1 cellular context compared by ENCODE assay signal in the genomic region with DNA sequence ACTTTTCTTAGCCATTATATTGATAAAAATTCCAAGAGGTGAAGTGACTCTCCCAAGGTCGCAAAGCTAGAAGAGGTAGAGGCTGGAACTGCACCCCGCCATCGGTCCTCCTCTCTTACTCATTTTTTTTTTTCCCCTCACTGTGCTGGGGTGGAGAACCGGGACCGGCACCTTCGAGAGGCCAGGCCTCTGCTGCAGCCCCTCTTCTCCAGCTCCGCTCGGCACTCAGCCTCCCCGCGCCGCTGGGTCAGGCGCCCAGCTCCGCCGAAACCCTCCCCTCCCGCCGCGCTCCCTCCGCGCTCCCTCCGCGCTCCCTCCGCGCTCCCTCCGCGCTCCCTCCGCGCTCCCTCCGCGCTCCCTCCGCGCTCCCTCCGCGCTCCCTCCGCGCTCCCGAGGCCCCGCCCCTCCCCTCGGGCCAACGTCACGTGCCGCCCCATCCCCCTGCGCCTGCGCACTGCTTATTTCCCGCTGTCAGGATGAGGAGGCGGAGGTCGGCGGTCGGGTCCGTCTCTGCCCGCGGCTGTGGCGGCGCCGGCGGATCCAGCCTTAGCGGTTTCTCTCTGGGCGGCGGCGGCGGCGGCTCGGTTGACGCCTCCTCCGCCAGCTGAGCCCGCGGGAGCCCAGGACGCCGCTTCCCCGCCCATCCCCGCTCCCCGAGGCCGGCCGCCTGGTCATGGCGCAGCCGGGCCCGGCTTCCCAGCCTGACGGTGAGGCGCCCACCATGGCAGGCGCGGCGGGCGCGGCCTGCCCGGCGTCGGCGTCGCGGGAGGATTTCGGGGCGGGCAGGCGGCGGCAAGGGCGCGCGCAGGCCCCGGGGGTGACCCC.
TF ChIP-seq lines count a peak whose summit lies in the region.

A gene with protein sequence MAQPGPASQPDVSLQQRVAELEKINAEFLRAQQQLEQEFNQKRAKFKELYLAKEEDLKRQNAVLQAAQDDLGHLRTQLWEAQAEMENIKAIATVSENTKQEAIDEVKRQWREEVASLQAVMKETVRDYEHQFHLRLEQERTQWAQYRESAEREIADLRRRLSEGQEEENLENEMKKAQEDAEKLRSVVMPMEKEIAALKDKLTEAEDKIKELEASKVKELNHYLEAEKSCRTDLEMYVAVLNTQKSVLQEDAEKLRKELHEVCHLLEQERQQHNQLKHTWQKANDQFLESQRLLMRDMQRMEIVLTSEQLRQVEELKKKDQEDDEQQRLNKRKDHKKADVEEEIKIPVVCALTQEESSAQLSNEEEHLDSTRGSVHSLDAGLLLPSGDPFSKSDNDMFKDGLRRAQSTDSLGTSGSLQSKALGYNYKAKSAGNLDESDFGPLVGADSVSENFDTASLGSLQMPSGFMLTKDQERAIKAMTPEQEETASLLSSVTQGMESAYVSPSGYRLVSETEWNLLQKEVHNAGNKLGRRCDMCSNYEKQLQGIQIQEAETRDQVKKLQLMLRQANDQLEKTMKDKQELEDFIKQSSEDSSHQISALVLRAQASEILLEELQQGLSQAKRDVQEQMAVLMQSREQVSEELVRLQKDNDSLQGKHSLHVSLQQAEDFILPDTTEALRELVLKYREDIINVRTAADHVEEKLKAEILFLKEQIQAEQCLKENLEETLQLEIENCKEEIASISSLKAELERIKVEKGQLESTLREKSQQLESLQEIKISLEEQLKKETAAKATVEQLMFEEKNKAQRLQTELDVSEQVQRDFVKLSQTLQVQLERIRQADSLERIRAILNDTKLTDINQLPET (plus strand): TSS at position 471 of the 825 bp plus-strand sequence. CDS start 203 bp downstream, at position 674.

TF ChIP-seq in HepG2, 621 proteins besides CTCF, POLR2A, EP300 and RAD21 (continued from another document and continues in another):
- TF ChIP-seq, protein P1, sequence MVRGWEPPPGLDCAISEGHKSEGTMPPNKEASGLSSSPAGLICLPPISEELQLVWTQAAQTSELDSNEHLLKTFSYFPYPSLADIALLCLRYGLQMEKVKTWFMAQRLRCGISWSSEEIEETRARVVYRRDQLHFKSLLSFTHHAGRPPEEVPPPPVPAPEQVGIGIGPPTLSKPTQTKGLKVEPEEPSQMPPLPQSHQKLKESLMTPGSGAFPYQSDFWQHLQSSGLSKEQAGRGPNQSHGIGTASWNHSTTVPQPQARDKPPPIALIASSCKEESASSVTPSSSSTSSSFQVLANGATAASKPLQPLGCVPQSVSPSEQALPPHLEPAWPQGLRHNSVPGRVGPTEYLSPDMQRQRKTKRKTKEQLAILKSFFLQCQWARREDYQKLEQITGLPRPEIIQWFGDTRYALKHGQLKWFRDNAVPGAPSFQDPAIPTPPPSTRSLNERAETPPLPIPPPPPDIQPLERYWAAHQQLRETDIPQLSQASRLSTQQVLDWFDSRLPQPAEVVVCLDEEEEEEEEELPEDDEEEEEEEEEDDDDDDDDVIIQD (CRISPR knock-in tag; IDR thresholded peaks at IDR 0.05; ENCODE audit: low read depth), result 0 out of 2 replicates have a peak, but pooled peaks have one; percentile 18
- TF ChIP-seq, protein P2, sequence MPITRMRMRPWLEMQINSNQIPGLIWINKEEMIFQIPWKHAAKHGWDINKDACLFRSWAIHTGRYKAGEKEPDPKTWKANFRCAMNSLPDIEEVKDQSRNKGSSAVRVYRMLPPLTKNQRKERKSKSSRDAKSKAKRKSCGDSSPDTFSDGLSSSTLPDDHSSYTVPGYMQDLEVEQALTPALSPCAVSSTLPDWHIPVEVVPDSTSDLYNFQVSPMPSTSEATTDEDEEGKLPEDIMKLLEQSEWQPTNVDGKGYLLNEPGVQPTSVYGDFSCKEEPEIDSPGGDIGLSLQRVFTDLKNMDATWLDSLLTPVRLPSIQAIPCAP (CRISPR knock-in tag; IDR thresholded peaks at IDR 0.05; ENCODE audit: low read depth), result no peak
- peak; percentile 75 for TF ChIP-seq CCDC6 (CRISPR knock-in tag; IDR thresholded peaks at IDR 0.05)
- no peak for TF ChIP-seq CHD4 (IDR thresholded peaks at IDR 0.05; ENCODE audit: borderline replicate concordance, low read length)
- peak; percentile 38; the same call in 1 of the 2 replicates for TF ChIP-seq SALL1 (CRISPR knock-in tag; IDR thresholded peaks at IDR 0.05)
- TF ChIP-seq ZNF558 (CRISPR knock-in tag; IDR thresholded peaks at IDR 0.05; ENCODE audit: borderline replicate concordance), result peak; percentile 7; the same call in 1 of the 2 replicates
- TF ChIP-seq SPEN (CRISPR knock-in tag; IDR thresholded peaks at IDR 0.05; ENCODE audit: low read depth), result 0 out of 2 replicates have a peak, but pooled peaks have one; percentile 35
- no peak for TF ChIP-seq CBX2 (IDR thresholded peaks at IDR 0.05; ENCODE audit: low read depth, low read length)
- TF ChIP-seq CBX2 (CRISPR knock-in tag; IDR thresholded peaks at IDR 0.05; ENCODE audit: low read depth), result no peak
- TF ChIP-seq, protein P3, sequence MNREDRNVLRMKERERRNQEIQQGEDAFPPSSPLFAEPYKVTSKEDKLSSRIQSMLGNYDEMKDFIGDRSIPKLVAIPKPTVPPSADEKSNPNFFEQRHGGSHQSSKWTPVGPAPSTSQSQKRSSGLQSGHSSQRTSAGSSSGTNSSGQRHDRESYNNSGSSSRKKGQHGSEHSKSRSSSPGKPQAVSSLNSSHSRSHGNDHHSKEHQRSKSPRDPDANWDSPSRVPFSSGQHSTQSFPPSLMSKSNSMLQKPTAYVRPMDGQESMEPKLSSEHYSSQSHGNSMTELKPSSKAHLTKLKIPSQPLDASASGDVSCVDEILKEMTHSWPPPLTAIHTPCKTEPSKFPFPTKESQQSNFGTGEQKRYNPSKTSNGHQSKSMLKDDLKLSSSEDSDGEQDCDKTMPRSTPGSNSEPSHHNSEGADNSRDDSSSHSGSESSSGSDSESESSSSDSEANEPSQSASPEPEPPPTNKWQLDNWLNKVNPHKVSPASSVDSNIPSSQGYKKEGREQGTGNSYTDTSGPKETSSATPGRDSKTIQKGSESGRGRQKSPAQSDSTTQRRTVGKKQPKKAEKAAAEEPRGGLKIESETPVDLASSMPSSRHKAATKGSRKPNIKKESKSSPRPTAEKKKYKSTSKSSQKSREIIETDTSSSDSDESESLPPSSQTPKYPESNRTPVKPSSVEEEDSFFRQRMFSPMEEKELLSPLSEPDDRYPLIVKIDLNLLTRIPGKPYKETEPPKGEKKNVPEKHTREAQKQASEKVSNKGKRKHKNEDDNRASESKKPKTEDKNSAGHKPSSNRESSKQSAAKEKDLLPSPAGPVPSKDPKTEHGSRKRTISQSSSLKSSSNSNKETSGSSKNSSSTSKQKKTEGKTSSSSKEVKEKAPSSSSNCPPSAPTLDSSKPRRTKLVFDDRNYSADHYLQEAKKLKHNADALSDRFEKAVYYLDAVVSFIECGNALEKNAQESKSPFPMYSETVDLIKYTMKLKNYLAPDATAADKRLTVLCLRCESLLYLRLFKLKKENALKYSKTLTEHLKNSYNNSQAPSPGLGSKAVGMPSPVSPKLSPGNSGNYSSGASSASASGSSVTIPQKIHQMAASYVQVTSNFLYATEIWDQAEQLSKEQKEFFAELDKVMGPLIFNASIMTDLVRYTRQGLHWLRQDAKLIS (CRISPR knock-in tag; IDR thresholded peaks at IDR 0.05), result no peak
- 0 out of 2 replicates have a peak, but pooled peaks have one; percentile 13 for TF ChIP-seq DMAP1 (CRISPR knock-in tag; IDR thresholded peaks at IDR 0.05)
- no peak for TF ChIP-seq ZSCAN12 (CRISPR knock-in tag; IDR thresholded peaks at IDR 0.05)
- peak; percentile 69; the same call in 1 of the 2 replicates for TF ChIP-seq HES4 (CRISPR knock-in tag; IDR thresholded peaks at IDR 0.05; ENCODE audit: borderline replicate concordance)
- TF ChIP-seq ZFY (CRISPR knock-in tag; IDR thresholded peaks at IDR 0.05), result peak; percentile 81
- no peak for TF ChIP-seq KLF15 (CRISPR knock-in tag; IDR thresholded peaks at IDR 0.05; ENCODE audit: borderline replicate concordance)
- TF ChIP-seq ZBTB21 (CRISPR knock-in tag; IDR thresholded peaks at IDR 0.05), result no peak
- TF ChIP-seq, protein P4, sequence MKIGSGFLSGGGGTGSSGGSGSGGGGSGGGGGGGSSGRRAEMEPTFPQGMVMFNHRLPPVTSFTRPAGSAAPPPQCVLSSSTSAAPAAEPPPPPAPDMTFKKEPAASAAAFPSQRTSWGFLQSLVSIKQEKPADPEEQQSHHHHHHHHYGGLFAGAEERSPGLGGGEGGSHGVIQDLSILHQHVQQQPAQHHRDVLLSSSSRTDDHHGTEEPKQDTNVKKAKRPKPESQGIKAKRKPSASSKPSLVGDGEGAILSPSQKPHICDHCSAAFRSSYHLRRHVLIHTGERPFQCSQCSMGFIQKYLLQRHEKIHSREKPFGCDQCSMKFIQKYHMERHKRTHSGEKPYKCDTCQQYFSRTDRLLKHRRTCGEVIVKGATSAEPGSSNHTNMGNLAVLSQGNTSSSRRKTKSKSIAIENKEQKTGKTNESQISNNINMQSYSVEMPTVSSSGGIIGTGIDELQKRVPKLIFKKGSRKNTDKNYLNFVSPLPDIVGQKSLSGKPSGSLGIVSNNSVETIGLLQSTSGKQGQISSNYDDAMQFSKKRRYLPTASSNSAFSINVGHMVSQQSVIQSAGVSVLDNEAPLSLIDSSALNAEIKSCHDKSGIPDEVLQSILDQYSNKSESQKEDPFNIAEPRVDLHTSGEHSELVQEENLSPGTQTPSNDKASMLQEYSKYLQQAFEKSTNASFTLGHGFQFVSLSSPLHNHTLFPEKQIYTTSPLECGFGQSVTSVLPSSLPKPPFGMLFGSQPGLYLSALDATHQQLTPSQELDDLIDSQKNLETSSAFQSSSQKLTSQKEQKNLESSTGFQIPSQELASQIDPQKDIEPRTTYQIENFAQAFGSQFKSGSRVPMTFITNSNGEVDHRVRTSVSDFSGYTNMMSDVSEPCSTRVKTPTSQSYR (CRISPR knock-in tag; IDR thresholded peaks at IDR 0.05; ENCODE audit: borderline replicate concordance), result peak; percentile 24; the same call in 1 of the 2 replicates
- TF ChIP-seq ZFAT (CRISPR knock-in tag; conservative IDR thresholded peaks at IDR 0.05), result no peak
- peak; percentile 77 for TF ChIP-seq ZFX (CRISPR knock-in tag; IDR thresholded peaks at IDR 0.05; ENCODE audit: low read depth)
- TF ChIP-seq, protein P5, sequence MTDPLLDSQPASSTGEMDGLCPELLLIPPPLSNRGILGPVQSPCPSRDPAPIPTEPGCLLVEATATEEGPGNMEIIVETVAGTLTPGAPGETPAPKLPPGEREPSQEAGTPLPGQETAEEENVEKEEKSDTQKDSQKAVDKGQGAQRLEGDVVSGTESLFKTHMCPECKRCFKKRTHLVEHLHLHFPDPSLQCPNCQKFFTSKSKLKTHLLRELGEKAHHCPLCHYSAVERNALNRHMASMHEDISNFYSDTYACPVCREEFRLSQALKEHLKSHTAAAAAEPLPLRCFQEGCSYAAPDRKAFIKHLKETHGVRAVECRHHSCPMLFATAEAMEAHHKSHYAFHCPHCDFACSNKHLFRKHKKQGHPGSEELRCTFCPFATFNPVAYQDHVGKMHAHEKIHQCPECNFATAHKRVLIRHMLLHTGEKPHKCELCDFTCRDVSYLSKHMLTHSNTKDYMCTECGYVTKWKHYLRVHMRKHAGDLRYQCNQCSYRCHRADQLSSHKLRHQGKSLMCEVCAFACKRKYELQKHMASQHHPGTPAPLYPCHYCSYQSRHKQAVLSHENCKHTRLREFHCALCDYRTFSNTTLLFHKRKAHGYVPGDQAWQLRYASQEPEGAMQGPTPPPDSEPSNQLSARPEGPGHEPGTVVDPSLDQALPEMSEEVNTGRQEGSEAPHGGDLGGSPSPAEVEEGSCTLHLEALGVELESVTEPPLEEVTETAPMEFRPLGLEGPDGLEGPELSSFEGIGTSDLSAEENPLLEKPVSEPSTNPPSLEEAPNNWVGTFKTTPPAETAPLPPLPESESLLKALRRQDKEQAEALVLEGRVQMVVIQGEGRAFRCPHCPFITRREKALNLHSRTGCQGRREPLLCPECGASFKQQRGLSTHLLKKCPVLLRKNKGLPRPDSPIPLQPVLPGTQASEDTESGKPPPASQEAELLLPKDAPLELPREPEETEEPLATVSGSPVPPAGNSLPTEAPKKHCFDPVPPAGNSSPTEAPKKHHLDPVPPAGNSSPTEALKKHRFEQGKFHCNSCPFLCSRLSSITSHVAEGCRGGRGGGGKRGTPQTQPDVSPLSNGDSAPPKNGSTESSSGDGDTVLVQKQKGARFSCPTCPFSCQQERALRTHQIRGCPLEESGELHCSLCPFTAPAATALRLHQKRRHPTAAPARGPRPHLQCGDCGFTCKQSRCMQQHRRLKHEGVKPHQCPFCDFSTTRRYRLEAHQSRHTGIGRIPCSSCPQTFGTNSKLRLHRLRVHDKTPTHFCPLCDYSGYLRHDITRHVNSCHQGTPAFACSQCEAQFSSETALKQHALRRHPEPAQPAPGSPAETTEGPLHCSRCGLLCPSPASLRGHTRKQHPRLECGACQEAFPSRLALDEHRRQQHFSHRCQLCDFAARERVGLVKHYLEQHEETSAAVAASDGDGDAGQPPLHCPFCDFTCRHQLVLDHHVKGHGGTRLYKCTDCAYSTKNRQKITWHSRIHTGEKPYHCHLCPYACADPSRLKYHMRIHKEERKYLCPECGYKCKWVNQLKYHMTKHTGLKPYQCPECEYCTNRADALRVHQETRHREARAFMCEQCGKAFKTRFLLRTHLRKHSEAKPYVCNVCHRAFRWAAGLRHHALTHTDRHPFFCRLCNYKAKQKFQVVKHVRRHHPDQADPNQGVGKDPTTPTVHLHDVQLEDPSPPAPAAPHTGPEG (CRISPR knock-in tag; IDR thresholded peaks at IDR 0.05), result peak; percentile 37; the same call in 1 of the 2 replicates
- TF ChIP-seq ZNF234 (CRISPR knock-in tag; conservative IDR thresholded peaks at IDR 0.05), result peak; percentile 61; the same call in 1 of the 2 replicates
- TF ChIP-seq, protein P6, sequence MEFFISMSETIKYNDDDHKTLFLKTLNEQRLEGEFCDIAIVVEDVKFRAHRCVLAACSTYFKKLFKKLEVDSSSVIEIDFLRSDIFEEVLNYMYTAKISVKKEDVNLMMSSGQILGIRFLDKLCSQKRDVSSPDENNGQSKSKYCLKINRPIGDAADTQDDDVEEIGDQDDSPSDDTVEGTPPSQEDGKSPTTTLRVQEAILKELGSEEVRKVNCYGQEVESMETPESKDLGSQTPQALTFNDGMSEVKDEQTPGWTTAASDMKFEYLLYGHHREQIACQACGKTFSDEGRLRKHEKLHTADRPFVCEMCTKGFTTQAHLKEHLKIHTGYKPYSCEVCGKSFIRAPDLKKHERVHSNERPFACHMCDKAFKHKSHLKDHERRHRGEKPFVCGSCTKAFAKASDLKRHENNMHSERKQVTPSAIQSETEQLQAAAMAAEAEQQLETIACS (CRISPR knock-in tag; IDR thresholded peaks at IDR 0.05), result peak; percentile 96
- TF ChIP-seq, protein P7, sequence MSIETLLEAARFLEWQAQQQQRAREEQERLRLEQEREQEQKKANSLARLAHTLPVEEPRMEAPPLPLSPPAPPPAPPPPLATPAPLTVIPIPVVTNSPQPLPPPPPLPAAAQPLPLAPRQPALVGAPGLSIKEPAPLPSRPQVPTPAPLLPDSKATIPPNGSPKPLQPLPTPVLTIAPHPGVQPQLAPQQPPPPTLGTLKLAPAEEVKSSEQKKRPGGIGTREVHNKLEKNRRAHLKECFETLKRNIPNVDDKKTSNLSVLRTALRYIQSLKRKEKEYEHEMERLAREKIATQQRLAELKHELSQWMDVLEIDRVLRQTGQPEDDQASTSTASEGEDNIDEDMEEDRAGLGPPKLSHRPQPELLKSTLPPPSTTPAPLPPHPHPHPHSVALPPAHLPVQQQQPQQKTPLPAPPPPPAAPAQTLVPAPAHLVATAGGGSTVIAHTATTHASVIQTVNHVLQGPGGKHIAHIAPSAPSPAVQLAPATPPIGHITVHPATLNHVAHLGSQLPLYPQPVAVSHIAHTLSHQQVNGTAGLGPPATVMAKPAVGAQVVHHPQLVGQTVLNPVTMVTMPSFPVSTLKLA (IDR thresholded peaks at IDR 0.05), result peak; percentile 20; the same call in 1 of the 2 replicates
- TF ChIP-seq, protein P8, sequence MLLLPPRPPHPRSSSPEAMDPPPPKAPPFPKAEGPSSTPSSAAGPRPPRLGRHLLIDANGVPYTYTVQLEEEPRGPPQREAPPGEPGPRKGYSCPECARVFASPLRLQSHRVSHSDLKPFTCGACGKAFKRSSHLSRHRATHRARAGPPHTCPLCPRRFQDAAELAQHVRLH (CRISPR knock-in tag; IDR thresholded peaks at IDR 0.05; ENCODE audit: borderline replicate concordance, low read depth), result peak; percentile 76; the same call in 1 of the 2 replicates
- no peak for TF ChIP-seq DNMT3B (CRISPR knock-in tag; conservative IDR thresholded peaks at IDR 0.05)
- TF ChIP-seq ZNF850 (CRISPR knock-in tag; conservative IDR thresholded peaks at IDR 0.05), result no peak
- TF ChIP-seq ZMYM4 (CRISPR knock-in tag; IDR thresholded peaks at IDR 0.05), result no peak
- 0 out of 2 replicates have a peak, but pooled peaks have one; percentile 35 for TF ChIP-seq ZNF136 (CRISPR knock-in tag; IDR thresholded peaks at IDR 0.05; ENCODE audit: low read depth)
